In genomic region chr3:170506556-170506955, GRCh38 we compare ENCODE assay signal across 13 cellular contexts.
DNase-seq lines count a peak whose midpoint lies in the region; ATAC-seq, FAIRE-seq and TF ChIP-seq lines count a peak whose summit lies in the region.
"Had no signal": no experiment of that assay in that cellular context is flagged by ENCODE, and none has a peak within 500 bp of the region (broad histone marks: within the 10 kb centered on the region; RNA-seq: fewer than 3 reads in every experiment).

No MANE protein-coding gene starts in this region.

- no peak for TF ChIP-seq RAD21 in A549 (conservative IDR thresholded peaks at IDR 0.05 in 1 of 2, IDR thresholded peaks at IDR 0.05 in 1 of 2)

- POLR2A ChIA-PET in A549 (lab: Yijun Ruan, JAX) (no interaction called here), WTC11 (lab: Charles Lee) (no interaction called here)

- H3K27ac Mint-ChIP-seq in WTC11 = no peak overlapping the region; the same call in 1 of the 2 replicates
- H3K27ac Mint-ChIP-seq in nephron progenitor cell = no peak overlapping the region
- H3K27ac Mint-ChIP-seq: activated naive CD8-positive, alpha-beta T cell treated with anti-CD3 and anti-CD28 coated beads, Interleukin-2, amount 50 U/mL, for 24 hours had no signal

- H3K9me3 Mint-ChIP-seq in WTC11 (no peaks in the 10 kb centered on the region), nephron progenitor cell (no peaks in the 10 kb centered on the region)
- H3K9me3 Mint-ChIP-seq: activated naive CD8-positive, alpha-beta T cell treated with anti-CD3 and anti-CD28 coated beads, Interleukin-2, amount 50 U/mL, for 24 hours; H9 had no signal

- no peak for TF ChIP-seq EP300 in A549 (IDR thresholded peaks at IDR 0.05)

- no peak for TF ChIP-seq CTCF in A549 (IDR thresholded peaks at IDR 0.05)
- no peak for TF ChIP-seq CTCF in WTC11 (IDR thresholded peaks at IDR 0.05)
- no peak for TF ChIP-seq CTCF in nephron progenitor cell (IDR thresholded peaks at IDR 0.05)

- no peaks in the 10 kb centered on the region for H3K36me3 Mint-ChIP-seq in WTC11
- H3K36me3 Mint-ChIP-seq in nephron progenitor cell (ENCODE audit: low read depth) = no peaks in the 10 kb centered on the region

- H3K4me3 ChIP-seq in A549 = no peak overlapping the region
- H3K4me3 ChIP-seq: tibial artery had no signal

- H3K4me1 ChIP-seq in A549 = peaks cover 14% of the 10 kb centered on the region
- H3K4me1 ChIP-seq: tibial artery had no signal

- H3K4me3 Mint-ChIP-seq in WTC11 (no peak overlapping the region), nephron progenitor cell (no peak overlapping the region)
- H3K4me3 Mint-ChIP-seq: activated naive CD8-positive, alpha-beta T cell treated with anti-CD3 and anti-CD28 coated beads, Interleukin-2, amount 50 U/mL, for 24 hours; H9 had no signal

- CTCF ChIA-PET in A549 (lab: Yijun Ruan, JAX) = interaction anchor here (0.7 to 1.4 kb wide), 4 partner anchors 10 to 302 kb away, joined by 3 to 4 read pairs (median 3); no protein-coding TSS in a partner anchor
- CTCF ChIA-PET in WTC11 (lab: Charles Lee) = interaction anchor here (0.9 to 2.7 kb wide), 3 partner anchors 10 to 303 kb away, joined by 3 to 11 read pairs (median 7); no protein-coding TSS in a partner anchor

- peak; percentile 18 to 68 for DNase-seq in A549 (ENCODE audit: low read depth in 1 of 2, low spot score in 1 of 2)
- peak; percentile 50 for DNase-seq in GM03348 (ENCODE audit: low spot score)
- no peak for DNase-seq in WTC11 (ENCODE audit: low spot score)
- no peak for DNase-seq in nephron progenitor cell
- DNase-seq in UCSD-AML1 (lab: John Stamatoyannopoulos, UW; ENCODE audit: unreplicated experiment) = no peak
- no peak for DNase-seq in effector CD8-positive, alpha-beta T cell (lab: John Stamatoyannopoulos, UW)
- DNase-seq in activated gamma-delta T cell treated with Interleukin-2 at 50 U/mL for 16 hours = no peak
- DNase-seq: activated CD4-positive, alpha-beta T cell treated with anti-CD3 and anti-CD28 coated beads for 48 hours; activated naive CD8-positive, alpha-beta T cell treated with anti-CD3 and anti-CD28 coated beads, Interleukin-2, amount 50 U/mL, for 24 hours; H9; NK-92 treated with Interleukin-12 subunit alpha and Interleukin-12 subunit beta, amount 100 ng/mL, for 24 hours; tibial artery had no signal

- peaks cover 14% of the 10 kb centered on the region for H3K4me1 Mint-ChIP-seq in WTC11
- H3K4me1 Mint-ChIP-seq in nephron progenitor cell = peaks cover 38% of the 10 kb centered on the region
- H3K4me1 Mint-ChIP-seq: activated naive CD8-positive, alpha-beta T cell treated with anti-CD3 and anti-CD28 coated beads, Interleukin-2, amount 50 U/mL, for 24 hours had no signal

- H3K27me3 Mint-ChIP-seq in WTC11 (ENCODE audit: low read depth) (no peaks in the 10 kb centered on the region), nephron progenitor cell (ENCODE audit: low read depth, poor library complexity) (no peaks in the 10 kb centered on the region)

- peak overlapping the region; percentile 70 to 72 for H3K27ac ChIP-seq in A549
- H3K27ac ChIP-seq: tibial artery had no signal

- peaks cover 2% of the 10 kb centered on the region; the same call in 1 of the 3 replicates for H3K9me3 ChIP-seq in A549
- H3K9me3 ChIP-seq: tibial artery had no signal

- TF ChIP-seq POLR2A in A549 (IDR thresholded peaks at IDR 0.05; ENCODE audit: low read length) = no peak

- no peak for FAIRE-seq in A549 (lab: Jason Lieb, UNC)
- FAIRE-seq in islet of Langerhans (lab: Jason Lieb, UNC) = peak; percentile 58

- ATAC-seq in A549 (peak in 1 of 2 experiments; percentile 78; a peak in 3 of 6 replicates), WTC11 (peak; percentile 51; the same call in 1 of the 2 replicates)
- ATAC-seq: activated naive CD8-positive, alpha-beta T cell treated with anti-CD3 and anti-CD28 coated beads, Interleukin-2, amount 50 U/mL, for 24 hours had no signal

- H3K4me2 ChIP-seq in A549 = peak overlapping the region; percentile 45

- WGBS in A549 (ENCODE audit: missing lambda C conversion rate) = 3% methylated on average over 2 of the region's 2 CpGs

TF ChIP-seq in A549, 52 proteins besides CTCF, POLR2A, EP300 and RAD21:
- TF ChIP-seq RNF2 (IDR thresholded peaks at IDR 0.05; ENCODE audit: borderline replicate concordance, low read depth) = no peak
- peak; percentile 95 for TF ChIP-seq NFE2L2 (conservative IDR thresholded peaks at IDR 0.05; ENCODE audit: low read length)
- TF ChIP-seq MAFK (IDR thresholded peaks at IDR 0.05; ENCODE audit: partially characterized antibody) = peak; percentile 97
- no peak for TF ChIP-seq CEBPB (IDR thresholded peaks at IDR 0.05)
- 0 out of 2 replicates have a peak, but pooled peaks have one; percentile 29 for TF ChIP-seq HOXB13 (CRISPR knock-in tag; IDR thresholded peaks at IDR 0.05; ENCODE audit: low read depth)
- no peak for TF ChIP-seq ZFP36 (IDR thresholded peaks at IDR 0.05; ENCODE audit: borderline replicate concordance, partially characterized antibody)

TF ChIP-seq in WTC11, 78 proteins besides CTCF, POLR2A, EP300 and RAD21:
- TF ChIP-seq NFE2L1 (CRISPR knock-in tag; IDR thresholded peaks at IDR 0.05) = peak; percentile 95
- TF ChIP-seq GABPB1 (CRISPR knock-in tag; IDR thresholded peaks at IDR 0.05) = no peak

Comparison
In these comparisons a context has a peak if more than half of its experiments do, and no peak if none do; other contexts are left out.
1. DNase-seq: peak in A549 (2 of 2) and GM03348 (single experiment); none in WTC11 (single experiment), nephron progenitor cell (single experiment), UCSD-AML1 (single experiment), effector CD8-positive, alpha-beta T cell (single experiment) and activated gamma-delta T cell treated with Interleukin-2 at 50 U/mL for 16 hours (single experiment).